In genomic region chr3:46470831-46471230, GRCh38 we compare ENCODE assay signal across 1 cellular context.
TF ChIP-seq lines count a peak whose summit lies in the region.

No MANE protein-coding gene starts in this region.

TF ChIP-seq in K562, 482 proteins besides CTCF, POLR2A, EP300 and RAD21:
- TF ChIP-seq SAFB (IDR thresholded peaks at IDR 0.05; ENCODE audit: borderline replicate concordance, low read depth, low read length) (no peak), OTX1 (CRISPR knock-in tag; IDR thresholded peaks at IDR 0.05) (no peak), POLR2H (tag; IDR thresholded peaks at IDR 0.05; ENCODE audit: low read depth) (no peak), SFPQ (IDR thresholded peaks at IDR 0.05; ENCODE audit: low read depth, low read length) (no peak), KLF13 (tag; IDR thresholded peaks at IDR 0.05; ENCODE audit: borderline replicate concordance, low read depth) (no peak), STAT5B (CRISPR knock-in tag; IDR thresholded peaks at IDR 0.05) (no peak)
